13 cellular contexts compared by ENCODE assay signal in the genomic region with DNA sequence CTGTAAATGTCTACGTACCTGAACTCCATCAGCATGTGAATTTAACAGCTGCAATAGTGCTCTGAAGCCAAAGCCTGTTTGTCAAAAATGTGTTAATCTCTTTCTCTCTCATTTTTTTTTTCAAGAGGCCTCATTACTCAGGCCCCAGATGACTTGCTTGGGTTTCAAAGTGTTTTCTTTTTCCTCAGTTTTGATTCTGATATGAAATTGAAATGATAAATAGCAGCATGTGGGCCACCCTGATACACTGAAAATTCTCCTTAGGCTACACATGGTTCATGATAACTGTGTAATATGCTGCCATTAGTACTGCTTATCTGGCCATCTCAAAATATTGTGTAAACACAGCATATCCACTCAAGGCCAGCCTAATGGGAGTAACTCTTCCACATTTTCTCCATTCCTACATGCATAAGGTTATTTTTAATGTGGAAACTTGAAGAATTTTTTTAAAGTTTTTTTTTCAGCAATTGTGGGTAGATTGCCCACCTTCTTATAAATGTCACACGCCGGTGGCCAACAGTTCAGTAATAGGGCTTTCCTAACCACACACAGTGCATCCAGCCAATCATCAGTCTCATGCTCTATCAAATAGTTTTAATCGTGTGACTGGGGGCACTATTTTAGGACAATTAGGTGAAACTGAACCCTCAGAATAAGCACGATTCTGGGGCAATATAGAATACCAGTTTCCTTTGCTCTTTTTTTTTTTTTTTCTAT. TPM values are rescaled to one million over a fixed set of nuclear protein-coding genes. Genes with fewer than 3 reads are reported as not detected.
DNase-seq lines count a peak whose midpoint lies in the region; ATAC-seq and TF ChIP-seq lines count a peak whose summit lies in the region.
"Had no signal": no experiment of that assay in that cellular context is flagged by ENCODE, and none has a peak within 500 bp of the region (broad histone marks: within the 10 kb centered on the region; RNA-seq: fewer than 3 reads in every experiment).

No MANE protein-coding gene starts in this region.

- peaks cover 38% of the 10 kb centered on the region for H3K4me1 ChIP-seq in CD8-positive, alpha-beta memory T cell (ENCODE audit: insufficient read depth, low read length)
- H3K4me1 ChIP-seq in Loucy (ENCODE audit: insufficient read depth, low read length, poor library complexity, severe bottlenecking): peaks cover 28% of the 10 kb centered on the region
- H3K4me1 ChIP-seq: colonic mucosa had no signal

- H2AFZ ChIP-seq in Loucy (ENCODE audit: low read length): peak overlapping the region; percentile 81

- peak overlapping the region; percentile 39 for H3K27ac ChIP-seq in CD8-positive, alpha-beta memory T cell (ENCODE audit: low read depth, low read length)
- H3K27ac ChIP-seq: colonic mucosa had no signal

- H4K20me1 ChIP-seq in Loucy (ENCODE audit: insufficient read depth, low read length, poor library complexity, severe bottlenecking): no peaks in the 10 kb centered on the region

- H3K27ac Mint-ChIP-seq in CD8-positive, alpha-beta memory T cell: peak overlapping the region; percentile 74 to 97 (median 88)
- H3K27ac Mint-ChIP-seq in activated naive CD8-positive, alpha-beta T cell treated with anti-CD3 and anti-CD28 coated beads, Interleukin-2, amount 10 ng/mL, durations not matched to agents 7 days and 5 days: peak overlapping the region; percentile 43
- H3K27ac Mint-ChIP-seq in natural killer cell (peak overlapping the region; percentile 81 to 95), chondrocyte (ENCODE audit: unreplicated experiment) (no peak overlapping the region)

- H3K9me3 Mint-ChIP-seq in CD8-positive, alpha-beta memory T cell: no peaks in the 10 kb centered on the region
- H3K9me3 Mint-ChIP-seq in activated naive CD8-positive, alpha-beta T cell treated with anti-CD3 and anti-CD28 coated beads, Interleukin-2, amount 10 ng/mL, durations not matched to agents 7 days and 5 days: no peaks in the 10 kb centered on the region
- H3K9me3 Mint-ChIP-seq in natural killer cell: no peaks in the 10 kb centered on the region
- H3K9me3 Mint-ChIP-seq in chondrocyte (ENCODE audit: low read depth): no peaks in the 10 kb centered on the region

- no peak overlapping the region for H3K4me3 ChIP-seq in CD8-positive, alpha-beta memory T cell (ENCODE audit: low read length)
- no peak overlapping the region for H3K4me3 ChIP-seq in Loucy (ENCODE audit: low read length, poor library complexity, severe bottlenecking)
- H3K4me3 ChIP-seq: colonic mucosa, lung had no signal

- H3K36me3 ChIP-seq in CD8-positive, alpha-beta memory T cell (ENCODE audit: insufficient read depth, low read length): no peaks in the 10 kb centered on the region
- no peaks in the 10 kb centered on the region for H3K36me3 ChIP-seq in Loucy (ENCODE audit: insufficient read depth, low read length)
- H3K36me3 ChIP-seq: colonic mucosa had no signal

- no peaks in the 10 kb centered on the region for H3F3A ChIP-seq in Loucy (ENCODE audit: low read depth)

- H3K9ac ChIP-seq in Loucy (ENCODE audit: low read depth, low read length, poor library complexity, severe bottlenecking): no peak overlapping the region

- H3K79me2 ChIP-seq in Loucy (ENCODE audit: insufficient read depth, low read length): no peaks in the 10 kb centered on the region

- H3K4me1 Mint-ChIP-seq in CD8-positive, alpha-beta memory T cell: peaks cover 25 to 43% (median 37%) of the 10 kb centered on the region in 3 donors
- peaks cover 21% of the 10 kb centered on the region for H3K4me1 Mint-ChIP-seq in activated naive CD8-positive, alpha-beta T cell treated with anti-CD3 and anti-CD28 coated beads, Interleukin-2, amount 10 ng/mL, durations not matched to agents 7 days and 5 days
- H3K4me1 Mint-ChIP-seq in natural killer cell: peaks cover 33 to 35% of the 10 kb centered on the region in 2 donors
- H3K4me1 Mint-ChIP-seq in chondrocyte (ENCODE audit: low read depth): no peaks in the 10 kb centered on the region

- H3K9me3 ChIP-seq in CD8-positive, alpha-beta memory T cell (ENCODE audit: low read length): no peaks in the 10 kb centered on the region
- H3K9me3 ChIP-seq in Loucy (ENCODE audit: insufficient read depth, low read depth, low read length): no peaks in the 10 kb centered on the region
- H3K9me3 ChIP-seq: colonic mucosa had no signal

- ATAC-seq in activated naive CD8-positive, alpha-beta T cell treated with anti-CD3 and anti-CD28 coated beads, Interleukin-2, amount 10 ng/mL, durations not matched to agents 7 days and 5 days (ENCODE audit: low read depth): no peak
- peak; percentile 67 to 74 (median 71) for ATAC-seq in natural killer cell
- no peak for ATAC-seq in HG02970 (IDR thresholded peaks at IDR 0.05; ENCODE audit: low FRiP score, unreplicated experiment)

- peak overlapping the region in 6 of 7 donors; percentile 91 to 97 (median 94) for H3K4me3 Mint-ChIP-seq in CD8-positive, alpha-beta memory T cell
- no peak overlapping the region for H3K4me3 Mint-ChIP-seq in activated naive CD8-positive, alpha-beta T cell treated with anti-CD3 and anti-CD28 coated beads, Interleukin-2, amount 10 ng/mL, durations not matched to agents 7 days and 5 days
- H3K4me3 Mint-ChIP-seq in natural killer cell: peak overlapping the region; percentile 74
- no peak overlapping the region for H3K4me3 Mint-ChIP-seq in chondrocyte (ENCODE audit: unreplicated experiment)

- no peak overlapping the region for H3K4me2 ChIP-seq in Loucy (ENCODE audit: low read depth, low read length, poor library complexity, severe bottlenecking)

- no peaks in the 10 kb centered on the region for H3K27me3 Mint-ChIP-seq in CD8-positive, alpha-beta memory T cell
- no peaks in the 10 kb centered on the region for H3K27me3 Mint-ChIP-seq in activated naive CD8-positive, alpha-beta T cell treated with anti-CD3 and anti-CD28 coated beads, Interleukin-2, amount 10 ng/mL, durations not matched to agents 7 days and 5 days
- H3K27me3 Mint-ChIP-seq in natural killer cell (ENCODE audit: low read depth in 2 of 2): no peaks in the 10 kb centered on the region
- no peaks in the 10 kb centered on the region for H3K27me3 Mint-ChIP-seq in chondrocyte (ENCODE audit: low read depth)

- intact Hi-C loops in natural killer cell (cut with micrococcal nuclease): loop anchor here (1.0 kb wide), 1 partner anchor 13 kb away; no protein-coding TSS in a partner anchor

- no peak for TF ChIP-seq CTCF in Loucy (conservative IDR thresholded peaks at IDR 0.05; ENCODE audit: low read length)
- TF ChIP-seq CTCF in natural killer cell (IDR thresholded peaks at IDR 0.05): no peak
- no peak for TF ChIP-seq CTCF in chondrocyte (IDR thresholded peaks at IDR 0.05)

- POLR2A ChIA-PET in CD8-positive, alpha-beta memory T cell (lab: Charles Lee): interaction anchor here (0.6 to 4.1 kb wide), 4 partner anchors 11 to 14 kb away, joined by 3 to 40 read pairs (median 6); a partner anchor contains a TSS
- POLR2A ChIA-PET in activated naive CD8-positive, alpha-beta T cell treated with anti-CD3 and anti-CD28 coated beads, Interleukin-2, amount 10 ng/mL, durations not matched to agents 7 days and 5 days (lab: Charles Lee): interaction anchor here (4.8 kb wide), 1 partner anchor 13 kb away, joined by 29 read pairs; a partner anchor contains a TSS

- no peak for DNase-seq in CD8-positive, alpha-beta memory T cell
- no peak for DNase-seq in activated naive CD8-positive, alpha-beta T cell treated with anti-CD3 and anti-CD28 coated beads, Interleukin-2, amount 10 ng/mL, durations not matched to agents 7 days and 5 days
- DNase-seq in natural killer cell: no peak
- DNase-seq in NCI-H1417 treated with DMSO at 0.1 percent for 48 hours (lab: John Stamatoyannopoulos, UW): no peak
- DNase-seq in chondrocyte (ENCODE audit: low spot score): no peak
- DNase-seq in NCI-H1105 (lab: John Stamatoyannopoulos, UW): no peak
- DNase-seq: colonic mucosa, NCI-H1092 treated with DMSO at 0.1 percent for 48 hours, NCI-H748 treated with DMSO at 0.1 percent for 48 hours, right cardiac atrium had no signal

- H3K36me3 Mint-ChIP-seq in CD8-positive, alpha-beta memory T cell: peaks cover 3 to 4% (median 3%) of the 10 kb centered on the region in 3 donors
- peaks cover 5% of the 10 kb centered on the region for H3K36me3 Mint-ChIP-seq in activated naive CD8-positive, alpha-beta T cell treated with anti-CD3 and anti-CD28 coated beads, Interleukin-2, amount 10 ng/mL, durations not matched to agents 7 days and 5 days
- H3K36me3 Mint-ChIP-seq in natural killer cell: no peaks in the 10 kb centered on the region
- H3K36me3 Mint-ChIP-seq in chondrocyte (ENCODE audit: low read depth): no peaks in the 10 kb centered on the region

- no peaks in the 10 kb centered on the region for H3K9me2 ChIP-seq in Loucy (replicated peaks; ENCODE audit: low read depth, low read length)

- no peaks in the 10 kb centered on the region for H3K27me3 ChIP-seq in CD8-positive, alpha-beta memory T cell (ENCODE audit: insufficient read depth, low read length, poor library complexity, severe bottlenecking)
- H3K27me3 ChIP-seq in Loucy (ENCODE audit: insufficient read depth, low read length, poor library complexity, severe bottlenecking): no peaks in the 10 kb centered on the region
- H3K27me3 ChIP-seq: colonic mucosa had no signal

- CTCF ChIA-PET in CD8-positive, alpha-beta memory T cell (lab: Charles Lee): interaction anchor here (0.9 to 3.2 kb wide), 6 partner anchors 11 to 31 kb away, joined by 3 to 19 read pairs (median 5); a partner anchor contains a TSS

RNA-seq across cellular contexts. Expression of a gene that starts 13.1 kb away (rescaled TPM):
- total RNA-seq in CD8-positive, alpha-beta memory T cell: 10 to 100 TPM; 47.2 to 54.3 TPM
- 21.5 TPM for polyA plus RNA-seq in CD8-positive, alpha-beta memory T cell
- 10 to 100 TPM; 50.4 to 56.7 TPM for total RNA-seq in activated naive CD8-positive, alpha-beta T cell treated with anti-CD3 and anti-CD28 coated beads, Interleukin-2, amount 10 ng/mL, durations not matched to agents 7 days and 5 days
- 10 to 100 TPM; 65.8 to 84.6 (median 66.1) TPM for total RNA-seq in natural killer cell
- 9.7 to 14.5 TPM (median 10.7 TPM) in 3 replicates for total RNA-seq in chondrocyte

Comparison
In these comparisons a context has a peak if more than half of its experiments do, and no peak if none do; other contexts are left out.
1. H3K4me3 Mint-ChIP-seq: peak in CD8-positive, alpha-beta memory T cell (6 of 7) and natural killer cell (single experiment); none in activated naive CD8-positive, alpha-beta T cell treated with anti-CD3 and anti-CD28 coated beads, Interleukin-2, amount 10 ng/mL, durations not matched to agents 7 days and 5 days (single experiment) and chondrocyte (single experiment).
2. ATAC-seq: peak in natural killer cell (3 of 3); none in activated naive CD8-positive, alpha-beta T cell treated with anti-CD3 and anti-CD28 coated beads, Interleukin-2, amount 10 ng/mL, durations not matched to agents 7 days and 5 days (single experiment) and HG02970 (single experiment).